8 cellular contexts compared by ENCODE assay signal in the genomic region with DNA sequence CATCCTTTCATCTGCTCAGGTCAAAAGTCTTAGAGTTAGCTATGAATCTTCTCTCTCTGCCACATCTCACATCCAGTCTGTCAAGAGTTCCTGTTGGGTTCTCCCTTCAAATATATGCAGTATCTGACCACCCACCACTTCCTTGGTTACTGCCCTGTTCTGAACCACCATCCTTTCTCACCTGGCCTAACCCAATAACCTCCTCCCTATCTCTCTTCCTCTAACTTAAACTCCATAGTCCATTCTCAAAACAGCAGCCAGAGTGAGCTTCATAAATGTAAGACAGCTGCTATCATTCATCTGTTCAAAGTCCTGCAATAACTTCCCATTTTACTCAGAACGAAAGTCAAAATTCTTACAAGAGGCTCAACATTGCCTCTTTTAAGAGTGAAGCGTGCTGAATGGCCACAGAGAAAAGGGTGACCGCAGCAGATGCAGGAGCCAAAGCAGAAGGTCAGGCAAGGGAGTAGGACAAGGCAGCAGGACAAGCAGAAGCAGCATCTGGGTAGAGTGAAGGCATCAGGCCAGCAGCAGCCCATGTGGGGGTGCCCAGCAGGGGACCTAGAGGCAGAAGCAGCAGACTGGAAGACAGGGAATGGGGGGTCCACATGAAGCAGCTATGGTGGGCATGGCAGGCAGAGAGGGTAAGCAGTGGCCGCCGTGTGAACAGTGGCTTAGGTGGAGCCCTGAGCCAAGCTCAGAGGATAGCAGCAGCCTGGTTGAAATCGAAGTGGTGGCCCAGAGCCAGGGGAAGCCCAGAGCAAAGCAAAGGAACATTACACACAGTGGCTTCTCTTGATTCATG. TPM values are rescaled to one million over a fixed set of nuclear protein-coding genes. Genes with fewer than 3 reads are reported as not detected.
DNase-seq lines count a peak whose midpoint lies in the region; ATAC-seq and TF ChIP-seq lines count a peak whose summit lies in the region.

No MANE protein-coding gene starts in this region.

- H3K27ac ChIP-seq in stomach: no peak overlapping the region
- no peak overlapping the region for H3K27ac ChIP-seq in ovary

- H3K4me1 ChIP-seq in Loucy (ENCODE audit: insufficient read depth, low read length, poor library complexity, severe bottlenecking): peaks cover 27% of the 10 kb centered on the region
- H3K4me1 ChIP-seq in stomach: no peaks in the 10 kb centered on the region
- H3K4me1 ChIP-seq in ovary (ENCODE audit: insufficient read depth): no peaks in the 10 kb centered on the region

- peaks cover 3% of the 10 kb centered on the region; the same call in 1 of the 2 replicates for H3K79me2 ChIP-seq in Loucy (ENCODE audit: insufficient read depth, low read length)

- no peak overlapping the region for H3K9ac ChIP-seq in Loucy (ENCODE audit: low read depth, low read length, poor library complexity, severe bottlenecking)

- no peaks in the 10 kb centered on the region for H3K9me2 ChIP-seq in Loucy (replicated peaks; ENCODE audit: low read depth, low read length)

- H3K4me2 ChIP-seq in Loucy (ENCODE audit: low read depth, low read length, poor library complexity, severe bottlenecking): peak overlapping the region; percentile 43

- 66 to 79% (median 76%) methylated on average over 6 of the region's 6 CpGs for WGBS in stomach, 5 donors
- WGBS in ovary, 3 donors: 81 to 85% (median 84%) methylated on average over 6 of the region's 6 CpGs

- no peak for TF ChIP-seq POLR2A in stomach (IDR thresholded peaks at IDR 0.05)
- TF ChIP-seq POLR2A in ovary (IDR thresholded peaks at IDR 0.05): no peak

- intact Hi-C loops in left colon (cut with DNase I, micrococcal nuclease) (no loop called here), stomach (cut with DNase I; ENCODE audit: low total_unique reads) (no loop called here), ovary (cut with DNase I) (no loop called here)

- TF ChIP-seq CTCF in Loucy (conservative IDR thresholded peaks at IDR 0.05; ENCODE audit: low read length) (no peak), stomach (IDR thresholded peaks at IDR 0.05) (no peak), ovary (IDR thresholded peaks at IDR 0.05) (no peak)

- H3K4me3 ChIP-seq in Loucy (ENCODE audit: low read length, poor library complexity, severe bottlenecking): peak overlapping the region; percentile 20
- no peak overlapping the region for H3K4me3 ChIP-seq in stomach
- no peak overlapping the region for H3K4me3 ChIP-seq in ovary

- no peak for TF ChIP-seq EP300 in stomach (IDR thresholded peaks at IDR 0.05)
- no peak for TF ChIP-seq EP300 in ovary (IDR thresholded peaks at IDR 0.05)

- 0 out of 2 replicates have a peak, but pooled peaks cover 3% of the 10 kb centered on the region for H3F3A ChIP-seq in Loucy (ENCODE audit: low read depth)

- H3K36me3 ChIP-seq in Loucy (ENCODE audit: insufficient read depth, low read length) (no peaks in the 10 kb centered on the region), stomach (no peaks in the 10 kb centered on the region), ovary (no peaks in the 10 kb centered on the region)

- peak; percentile 90 for ATAC-seq in GM18511 (IDR thresholded peaks at IDR 0.05; ENCODE audit: unreplicated experiment)
- ATAC-seq in GM21717 (IDR thresholded peaks at IDR 0.05; ENCODE audit: unreplicated experiment): peak; percentile 89
- peak; percentile 74 for ATAC-seq in left colon

- H3K9me3 ChIP-seq in Loucy (ENCODE audit: insufficient read depth, low read depth, low read length) (no peaks in the 10 kb centered on the region), stomach (no peaks in the 10 kb centered on the region), ovary (no peaks in the 10 kb centered on the region)

- H3K27me3 ChIP-seq in Loucy (ENCODE audit: insufficient read depth, low read length, poor library complexity, severe bottlenecking): no peaks in the 10 kb centered on the region
- no peaks in the 10 kb centered on the region for H3K27me3 ChIP-seq in stomach
- no peaks in the 10 kb centered on the region for H3K27me3 ChIP-seq in ovary

- H4K20me1 ChIP-seq in Loucy (ENCODE audit: insufficient read depth, low read length, poor library complexity, severe bottlenecking): no peaks in the 10 kb centered on the region

- peak; percentile 50 to 59 for DNase-seq in left colon
- no peak for DNase-seq in stomach
- no peak for DNase-seq in ovary
- DNase-seq in NCI-H748 (lab: John Stamatoyannopoulos, UW; ENCODE audit: unreplicated experiment): no peak
- DNase-seq in cerebellar cortex (ENCODE audit: low spot score): no peak

- H2AFZ ChIP-seq in Loucy (ENCODE audit: low read length): no peak overlapping the region

RNA-seq across cellular contexts. Expression of a gene that starts 39.3 kb away (rescaled TPM):
- 100 to 1,000 TPM; 106 to 114 TPM for total RNA-seq in left colon
- 10 to 100 TPM; 11.0 to 87.9 (median 23.7) TPM for total RNA-seq in stomach
- polyA plus RNA-seq in stomach: 10 to 100 TPM; 13.3 to 35.0 (median 17.6) TPM
- 10 to 100 TPM; 18.0 to 37.6 (median 23.7) TPM for total RNA-seq in ovary
- 10 to 100 TPM; 22.0 to 26.8 TPM for polyA plus RNA-seq in ovary

RNA-seq across cellular contexts. Expression of a gene that starts 53.8 kb away (rescaled TPM):
- 10 to 100 TPM; 10.8 to 12.3 TPM for total RNA-seq in left colon
- total RNA-seq in stomach: 10 to 100 TPM in 2 of 5 donors, 1 to 10 TPM in 3; 1.3 to 17.1 (median 3.8) TPM
- 1 to 10 TPM; 2.7 to 3.8 (median 3.5) TPM for polyA plus RNA-seq in stomach
- total RNA-seq in ovary: 10 to 100 TPM in 3 of 7 donors, 1 to 10 TPM in 4; 3.9 to 17.9 (median 9.8) TPM
- polyA plus RNA-seq in ovary: 1 to 10 TPM; 4.8 to 9.0 TPM

RNA-seq across cellular contexts. Expression of a gene that starts 59.5 kb away (rescaled TPM):
- total RNA-seq in left colon (100 to 1,000 TPM; 303 to 318 TPM), stomach (100 to 1,000 TPM; 120 to 683 (median 168) TPM), ovary (100 to 1,000 TPM; 103 to 199 (median 144) TPM)
- polyA plus RNA-seq in stomach (100 to 1,000 TPM; 270 to 325 (median 303) TPM), ovary (100 to 1,000 TPM; 148 to 240 TPM)

Comparison
In these comparisons a context has a peak if more than half of its experiments do, and no peak if none do; other contexts are left out.
1. DNase-seq: peak in left colon (2 of 2); none in stomach (single experiment), ovary (0 of 5), NCI-H748 (single experiment) and cerebellar cortex (single experiment).
2. Peak in every context shown above with its lines, with median percentiles within 50 percentile points of each other: ATAC-seq.